In genomic region chr3:107522510-107523360, GRCh38 we compare ENCODE assay signal across 8 cellular contexts. TPM values are rescaled to one million over a fixed set of nuclear protein-coding genes. Genes with fewer than 3 reads are reported as not detected.
A peak's percentile ranks its signal among the peaks of the same experiment; 100 is the strongest.
DNase-seq lines count a peak whose midpoint lies in the region; TF ChIP-seq lines count a peak whose summit lies in the region.

TSS of gene BBX (plus strand) at chr3:107522962. CDS start at chr3:107710461, 187,499 bp downstream.

- H3K27me3 ChIP-seq in neuron (ENCODE audit: insufficient read depth, low read length), result no peaks in the 10 kb centered on the region

- no peak; the same call in 1 of the 2 replicates for TF ChIP-seq CTCF in HFFc6 (IDR thresholded peaks at IDR 0.05)

- H3K9me3 ChIP-seq in neuron (ENCODE audit: low read length), result no peaks in the 10 kb centered on the region

- H3K4me3 Mint-ChIP-seq in HFFc6, result peak within 1 kb of the TSS; percentile 94

- DNase-seq in GM04503 (ENCODE audit: low read depth) (peak; percentile 94), HFFc6 (peak; percentile 97), NAMALWA (ENCODE audit: low spot score) (peak; percentile 95), SK-N-DZ (ENCODE audit: low spot score) (peak; percentile 96), foreskin melanocyte (peak; percentile 97), stromal cell of bone marrow (ENCODE audit: low read depth) (peak; percentile 91)
- DNase-seq in activated naive CD4-positive, alpha-beta T cell treated with Interleukin-2 at 50 U/mL for 16 hours, result peak; percentile 94

- no peaks in the 10 kb centered on the region for H3K36me3 ChIP-seq in neuron (ENCODE audit: insufficient read depth, low read length)

- peak within 1 kb of the TSS; percentile 89 for H2AFZ ChIP-seq in neuron (ENCODE audit: low read depth, low read length)

- no peaks in the 10 kb centered on the region; the same call in 1 of the 2 replicates for H3K27me3 Mint-ChIP-seq in HFFc6 (ENCODE audit: insufficient read depth)

- H3K4me3 ChIP-seq in neuron (ENCODE audit: low read length), result peak within 1 kb of the TSS; percentile 95

- H3K36me3 Mint-ChIP-seq in HFFc6 (ENCODE audit: low read depth), result 0 out of 2 replicates have a peak, but pooled peaks cover 5% of the 10 kb centered on the region

- H3K4me1 Mint-ChIP-seq in HFFc6 (ENCODE audit: low read depth), result peaks cover 28% of the 10 kb centered on the region

- H3K4me1 ChIP-seq in neuron (ENCODE audit: insufficient read depth, low read length), result peaks cover 15% of the 10 kb centered on the region

- H3K9me3 Mint-ChIP-seq in HFFc6, result no peaks in the 10 kb centered on the region

- H3K27ac Mint-ChIP-seq in HFFc6, result peak within 1 kb of the TSS; percentile 85

RNA-seq across cellular contexts. Expression of gene BBX, which starts in this region (rescaled TPM):
- 10 to 100 TPM; 40.6 to 50.3 (median 46.4) TPM for total RNA-seq in HFFc6 (2021; fragmentation: NEBNext Ultra II Directional; extraction: Animal tissue kit (Norgen Biotek cat#: 25700))
- 7.6 and 11.2 TPM in 2 replicates for polyA plus RNA-seq in SK-N-DZ (2014; cell fraction: cytosol; rRNA removed)
- polyA plus RNA-seq in SK-N-DZ (2014; cell fraction: nucleus; rRNA removed), result 6.0 and 9.0 TPM in 2 replicates

Comparison
In these comparisons a context has a peak if more than half of its experiments do, and no peak if none do; other contexts are left out.
1. Peak in every context shown above with its lines: DNase-seq and H3K4me3 ChIP-seq.